In genomic region chr2:192023006-192023405, GRCh38 we compare ENCODE assay signal across 6 cellular contexts.
"Had no signal": no experiment of that assay in that cellular context is flagged by ENCODE, and none has a peak within 500 bp of the region (broad histone marks: within the 10 kb centered on the region; RNA-seq: fewer than 3 reads in every experiment).

No MANE protein-coding gene starts in this region.

- DNase-seq: IMR-90, KBM-7 had no signal

- ATAC-seq: K562 had no signal

- H3K36me3 Mint-ChIP-seq: IgD-negative memory B cell had no signal

- H3K27ac ChIP-seq: HL-60 had no signal

- FAIRE-seq: HTR-8/SVneo, K562 had no signal

- H3K4me3 Mint-ChIP-seq: IgD-negative memory B cell had no signal

- H3K4me3 ChIP-seq: K562 had no signal

- H3K27ac Mint-ChIP-seq: IgD-negative memory B cell had no signal

- H3K4me1 Mint-ChIP-seq: IgD-negative memory B cell had no signal
